Comparison of ENCODE assay signal across 1 cellular context in the genomic region with DNA sequence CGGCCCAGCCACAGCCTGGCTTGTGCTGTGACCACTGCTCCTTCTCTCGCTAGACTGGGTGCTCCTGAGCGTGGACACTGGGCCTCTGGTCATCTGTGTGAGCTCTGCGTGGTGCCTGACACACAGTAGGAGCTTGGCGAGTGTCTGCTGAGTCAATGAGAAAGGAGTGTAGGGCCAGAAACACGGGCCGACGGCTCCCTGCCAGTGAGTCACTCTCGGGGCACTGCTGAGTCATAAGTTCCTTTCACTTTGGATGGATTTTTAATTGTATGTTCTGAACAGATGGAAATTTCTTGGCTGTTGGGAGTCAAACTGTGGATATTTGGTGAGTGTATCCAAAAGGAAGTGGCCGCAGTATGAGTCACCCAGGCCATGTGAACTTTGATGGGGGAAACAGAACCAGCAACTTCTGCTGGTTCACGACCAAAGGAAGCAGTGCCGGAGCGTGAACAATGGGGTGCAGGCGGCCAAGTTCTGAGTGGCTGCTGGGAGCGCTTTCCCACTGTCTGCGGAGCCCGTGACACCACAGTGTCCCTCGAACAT.
TF ChIP-seq lines count a peak whose summit lies in the region.

No MANE protein-coding gene starts in this region.

TF ChIP-seq in HepG2, 621 proteins besides CTCF, POLR2A, EP300 and RAD21 (continued from another document and continues in another):
- TF ChIP-seq ZNF557 (CRISPR knock-in tag; IDR thresholded peaks at IDR 0.05) = no peak
- TF ChIP-seq ZBTB1 (CRISPR knock-in tag; IDR thresholded peaks at IDR 0.05; ENCODE audit: borderline replicate concordance) = no peak
- TF ChIP-seq NCOA2 (CRISPR knock-in tag; IDR thresholded peaks at IDR 0.05) = no peak
- no peak for TF ChIP-seq KDM5A (IDR thresholded peaks at IDR 0.05; ENCODE audit: borderline replicate concordance, low read length)
- TF ChIP-seq GPN1 (CRISPR knock-in tag; IDR thresholded peaks at IDR 0.05; ENCODE audit: borderline replicate concordance) = no peak
- TF ChIP-seq, protein P1, sequence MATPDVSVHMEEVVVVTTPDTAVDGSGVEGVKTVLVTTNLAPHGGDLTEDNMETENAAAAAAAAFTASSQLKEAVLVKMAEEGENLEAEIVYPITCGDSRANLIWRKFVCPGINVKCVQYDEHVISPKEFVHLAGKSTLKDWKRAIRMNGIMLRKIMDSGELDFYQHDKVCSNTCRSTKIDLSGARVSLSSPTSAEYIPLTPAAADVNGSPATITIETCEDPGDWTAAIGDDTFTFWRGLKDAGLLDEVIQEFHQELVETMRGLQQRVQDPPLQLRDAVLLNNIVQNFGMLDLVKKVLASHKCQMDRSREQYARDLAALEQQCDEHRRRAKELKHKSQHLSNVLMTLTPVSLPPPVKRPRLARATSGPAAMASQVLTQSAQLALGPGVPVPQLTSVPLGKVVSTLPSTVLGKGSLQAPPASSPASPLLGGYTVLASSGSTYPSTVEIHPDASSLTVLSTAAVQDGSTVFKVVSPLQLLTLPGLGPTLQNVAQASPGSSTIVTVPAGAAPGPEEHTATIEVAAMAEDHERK (CRISPR knock-in tag; IDR thresholded peaks at IDR 0.05; ENCODE audit: low read depth) = no peak
- TF ChIP-seq NCOR1 (IDR thresholded peaks at IDR 0.05; ENCODE audit: borderline replicate concordance, low read length) = no peak
- TF ChIP-seq ZBTB38 (CRISPR knock-in tag; IDR thresholded peaks at IDR 0.05) = peak; percentile 99
- TF ChIP-seq ZNF547 (CRISPR knock-in tag; IDR thresholded peaks at IDR 0.05) = no peak
- no peak for TF ChIP-seq HDAC1 (CRISPR knock-in tag; IDR thresholded peaks at IDR 0.05)
- peak; percentile 44; the same call in 1 of the 2 replicates for TF ChIP-seq ETV5 (CRISPR knock-in tag; IDR thresholded peaks at IDR 0.05; ENCODE audit: borderline replicate concordance)
- 0 out of 2 replicates have a peak, but pooled peaks have one; percentile 16 for TF ChIP-seq CREB1 (IDR thresholded peaks at IDR 0.05)
- TF ChIP-seq CREB1 (CRISPR knock-in tag; IDR thresholded peaks at IDR 0.05) = no peak
- TF ChIP-seq ZNF598 (CRISPR knock-in tag; IDR thresholded peaks at IDR 0.05; ENCODE audit: borderline replicate concordance) = no peak
- TF ChIP-seq ARNTL (CRISPR knock-in tag; IDR thresholded peaks at IDR 0.05) = no peak
- TF ChIP-seq, protein P2, sequence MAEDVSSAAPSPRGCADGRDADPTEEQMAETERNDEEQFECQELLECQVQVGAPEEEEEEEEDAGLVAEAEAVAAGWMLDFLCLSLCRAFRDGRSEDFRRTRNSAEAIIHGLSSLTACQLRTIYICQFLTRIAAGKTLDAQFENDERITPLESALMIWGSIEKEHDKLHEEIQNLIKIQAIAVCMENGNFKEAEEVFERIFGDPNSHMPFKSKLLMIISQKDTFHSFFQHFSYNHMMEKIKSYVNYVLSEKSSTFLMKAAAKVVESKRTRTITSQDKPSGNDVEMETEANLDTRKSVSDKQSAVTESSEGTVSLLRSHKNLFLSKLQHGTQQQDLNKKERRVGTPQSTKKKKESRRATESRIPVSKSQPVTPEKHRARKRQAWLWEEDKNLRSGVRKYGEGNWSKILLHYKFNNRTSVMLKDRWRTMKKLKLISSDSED (CRISPR knock-in tag; IDR thresholded peaks at IDR 0.05) = no peak
- no peak for TF ChIP-seq ZNF224 (CRISPR knock-in tag; IDR thresholded peaks at IDR 0.05)
- TF ChIP-seq RARA (CRISPR knock-in tag; IDR thresholded peaks at IDR 0.05) = no peak
- TF ChIP-seq, protein P3, sequence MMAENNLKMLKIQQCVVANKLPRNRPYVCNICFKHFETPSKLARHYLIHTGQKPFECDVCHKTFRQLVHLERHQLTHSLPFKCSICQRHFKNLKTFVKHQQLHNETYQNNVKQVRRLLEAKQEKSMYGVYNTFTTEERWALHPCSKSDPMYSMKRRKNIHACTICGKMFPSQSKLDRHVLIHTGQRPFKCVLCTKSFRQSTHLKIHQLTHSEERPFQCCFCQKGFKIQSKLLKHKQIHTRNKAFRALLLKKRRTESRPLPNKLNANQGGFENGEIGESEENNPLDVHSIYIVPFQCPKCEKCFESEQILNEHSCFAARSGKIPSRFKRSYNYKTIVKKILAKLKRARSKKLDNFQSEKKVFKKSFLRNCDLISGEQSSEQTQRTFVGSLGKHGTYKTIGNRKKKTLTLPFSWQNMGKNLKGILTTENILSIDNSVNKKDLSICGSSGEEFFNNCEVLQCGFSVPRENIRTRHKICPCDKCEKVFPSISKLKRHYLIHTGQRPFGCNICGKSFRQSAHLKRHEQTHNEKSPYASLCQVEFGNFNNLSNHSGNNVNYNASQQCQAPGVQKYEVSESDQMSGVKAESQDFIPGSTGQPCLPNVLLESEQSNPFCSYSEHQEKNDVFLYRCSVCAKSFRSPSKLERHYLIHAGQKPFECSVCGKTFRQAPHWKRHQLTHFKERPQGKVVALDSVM (CRISPR knock-in tag; IDR thresholded peaks at IDR 0.05) = no peak
- no peak for TF ChIP-seq SMAD3 (CRISPR knock-in tag; IDR thresholded peaks at IDR 0.05)
- TF ChIP-seq POLR2AphosphoS5 (IDR thresholded peaks at IDR 0.05; ENCODE audit: low read depth, low read length) = no peak
- no peak for TF ChIP-seq ZNF562 (CRISPR knock-in tag; IDR thresholded peaks at IDR 0.05; ENCODE audit: borderline replicate concordance)
- TF ChIP-seq TCF7L2 (IDR thresholded peaks at IDR 0.05; ENCODE audit: low read depth, low read length) = no peak
- TF ChIP-seq HMG20B (CRISPR knock-in tag; conservative IDR thresholded peaks at IDR 0.05) = no peak
- TF ChIP-seq MYC (CRISPR knock-in tag; IDR thresholded peaks at IDR 0.05; ENCODE audit: borderline replicate concordance) = no peak
- TF ChIP-seq TEAD2 (CRISPR knock-in tag; IDR thresholded peaks at IDR 0.05) = no peak
- 0 out of 2 replicates have a peak, but pooled peaks have one; percentile 21 for TF ChIP-seq ZNF501 (CRISPR knock-in tag; IDR thresholded peaks at IDR 0.05)
- no peak for TF ChIP-seq KLF6 (CRISPR knock-in tag; IDR thresholded peaks at IDR 0.05)
- TF ChIP-seq, protein P4, sequence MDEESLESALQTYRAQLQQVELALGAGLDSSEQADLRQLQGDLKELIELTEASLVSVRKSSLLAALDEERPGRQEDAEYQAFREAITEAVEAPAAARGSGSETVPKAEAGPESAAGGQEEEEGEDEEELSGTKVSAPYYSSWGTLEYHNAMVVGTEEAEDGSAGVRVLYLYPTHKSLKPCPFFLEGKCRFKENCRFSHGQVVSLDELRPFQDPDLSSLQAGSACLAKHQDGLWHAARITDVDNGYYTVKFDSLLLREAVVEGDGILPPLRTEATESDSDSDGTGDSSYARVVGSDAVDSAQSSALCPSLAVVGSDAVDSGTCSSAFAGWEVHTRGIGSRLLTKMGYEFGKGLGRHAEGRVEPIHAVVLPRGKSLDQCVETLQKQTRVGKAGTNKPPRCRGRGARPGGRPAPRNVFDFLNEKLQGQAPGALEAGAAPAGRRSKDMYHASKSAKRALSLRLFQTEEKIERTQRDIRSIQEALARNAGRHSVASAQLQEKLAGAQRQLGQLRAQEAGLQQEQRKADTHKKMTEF (CRISPR knock-in tag; IDR thresholded peaks at IDR 0.05) = peak; percentile 41; the same call in 1 of the 2 replicates
- TF ChIP-seq MAFG (CRISPR knock-in tag; IDR thresholded peaks at IDR 0.05) = peak; percentile 70
- TF ChIP-seq, protein P5, sequence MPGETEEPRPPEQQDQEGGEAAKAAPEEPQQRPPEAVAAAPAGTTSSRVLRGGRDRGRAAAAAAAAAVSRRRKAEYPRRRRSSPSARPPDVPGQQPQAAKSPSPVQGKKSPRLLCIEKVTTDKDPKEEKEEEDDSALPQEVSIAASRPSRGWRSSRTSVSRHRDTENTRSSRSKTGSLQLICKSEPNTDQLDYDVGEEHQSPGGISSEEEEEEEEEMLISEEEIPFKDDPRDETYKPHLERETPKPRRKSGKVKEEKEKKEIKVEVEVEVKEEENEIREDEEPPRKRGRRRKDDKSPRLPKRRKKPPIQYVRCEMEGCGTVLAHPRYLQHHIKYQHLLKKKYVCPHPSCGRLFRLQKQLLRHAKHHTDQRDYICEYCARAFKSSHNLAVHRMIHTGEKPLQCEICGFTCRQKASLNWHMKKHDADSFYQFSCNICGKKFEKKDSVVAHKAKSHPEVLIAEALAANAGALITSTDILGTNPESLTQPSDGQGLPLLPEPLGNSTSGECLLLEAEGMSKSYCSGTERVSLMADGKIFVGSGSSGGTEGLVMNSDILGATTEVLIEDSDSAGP (CRISPR knock-in tag; IDR thresholded peaks at IDR 0.05; ENCODE audit: borderline replicate concordance) = no peak
- no peak for TF ChIP-seq GABPA (IDR thresholded peaks at IDR 0.05; ENCODE audit: low read depth, low read length)
- TF ChIP-seq GABPA (CRISPR knock-in tag; IDR thresholded peaks at IDR 0.05; ENCODE audit: low read depth) = peak; percentile 40; the same call in 1 of the 2 replicates
- peak; percentile 37 to 66; a peak in 2 of 4 replicates for TF ChIP-seq MAFK (conservative IDR thresholded peaks at IDR 0.05 in 1 of 2, IDR thresholded peaks at IDR 0.05 in 1 of 2; ENCODE audit: low read length in 2 of 2)
- no peak for TF ChIP-seq YY1 (IDR thresholded peaks at IDR 0.05; ENCODE audit: insufficient read depth, insufficient replicate concordance, low read depth, low read length)
- TF ChIP-seq ZFYVE20 (CRISPR knock-in tag; IDR thresholded peaks at IDR 0.05; ENCODE audit: borderline replicate concordance, low read depth) = no peak
- TF ChIP-seq, protein P6, sequence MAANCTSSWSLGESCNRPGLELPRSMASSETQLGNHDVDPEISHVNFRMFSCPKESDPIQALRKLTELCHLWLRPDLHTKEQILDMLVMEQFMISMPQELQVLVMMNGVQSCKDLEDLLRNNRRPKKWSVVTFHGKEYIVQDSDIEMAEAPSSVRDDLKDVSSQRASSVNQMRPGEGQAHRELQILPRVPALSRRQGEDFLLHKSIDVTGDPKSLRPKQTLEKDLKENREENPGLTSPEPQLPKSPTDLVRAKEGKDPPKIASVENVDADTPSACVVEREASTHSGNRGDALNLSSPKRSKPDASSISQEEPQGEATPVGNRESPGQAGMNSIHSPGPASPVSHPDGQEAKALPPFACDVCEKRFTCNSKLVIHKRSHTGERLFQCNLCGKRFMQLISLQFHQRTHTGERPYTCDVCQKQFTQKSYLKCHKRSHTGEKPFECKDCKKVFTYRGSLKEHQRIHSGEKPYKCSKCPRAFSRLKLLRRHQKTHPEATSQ (CRISPR knock-in tag; IDR thresholded peaks at IDR 0.05; ENCODE audit: borderline replicate concordance) = no peak
- TF ChIP-seq, protein P7, sequence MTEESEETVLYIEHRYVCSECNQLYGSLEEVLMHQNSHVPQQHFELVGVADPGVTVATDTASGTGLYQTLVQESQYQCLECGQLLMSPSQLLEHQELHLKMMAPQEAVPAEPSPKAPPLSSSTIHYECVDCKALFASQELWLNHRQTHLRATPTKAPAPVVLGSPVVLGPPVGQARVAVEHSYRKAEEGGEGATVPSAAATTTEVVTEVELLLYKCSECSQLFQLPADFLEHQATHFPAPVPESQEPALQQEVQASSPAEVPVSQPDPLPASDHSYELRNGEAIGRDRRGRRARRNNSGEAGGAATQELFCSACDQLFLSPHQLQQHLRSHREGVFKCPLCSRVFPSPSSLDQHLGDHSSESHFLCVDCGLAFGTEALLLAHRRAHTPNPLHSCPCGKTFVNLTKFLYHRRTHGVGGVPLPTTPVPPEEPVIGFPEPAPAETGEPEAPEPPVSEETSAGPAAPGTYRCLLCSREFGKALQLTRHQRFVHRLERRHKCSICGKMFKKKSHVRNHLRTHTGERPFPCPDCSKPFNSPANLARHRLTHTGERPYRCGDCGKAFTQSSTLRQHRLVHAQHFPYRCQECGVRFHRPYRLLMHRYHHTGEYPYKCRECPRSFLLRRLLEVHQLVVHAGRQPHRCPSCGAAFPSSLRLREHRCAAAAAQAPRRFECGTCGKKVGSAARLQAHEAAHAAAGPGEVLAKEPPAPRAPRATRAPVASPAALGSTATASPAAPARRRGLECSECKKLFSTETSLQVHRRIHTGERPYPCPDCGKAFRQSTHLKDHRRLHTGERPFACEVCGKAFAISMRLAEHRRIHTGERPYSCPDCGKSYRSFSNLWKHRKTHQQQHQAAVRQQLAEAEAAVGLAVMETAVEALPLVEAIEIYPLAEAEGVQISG (CRISPR knock-in tag; IDR thresholded peaks at IDR 0.05) = no peak
- no peak for TF ChIP-seq ZNF749 (CRISPR knock-in tag; IDR thresholded peaks at IDR 0.05; ENCODE audit: borderline replicate concordance)
- no peak for TF ChIP-seq FOXK2 (IDR thresholded peaks at IDR 0.05)
- TF ChIP-seq, protein P8, sequence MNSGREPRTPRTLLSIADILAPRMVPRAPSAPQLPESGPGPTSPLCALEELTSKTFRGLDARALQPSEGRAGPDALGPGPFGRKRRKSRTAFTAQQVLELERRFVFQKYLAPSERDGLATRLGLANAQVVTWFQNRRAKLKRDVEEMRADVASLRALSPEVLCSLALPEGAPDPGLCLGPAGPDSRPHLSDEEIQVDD (CRISPR knock-in tag; IDR thresholded peaks at IDR 0.05; ENCODE audit: borderline replicate concordance) = no peak
- TF ChIP-seq MBD4 (IDR thresholded peaks at IDR 0.05; ENCODE audit: borderline replicate concordance, low read length) = no peak
- no peak for TF ChIP-seq KDM6A (CRISPR knock-in tag; IDR thresholded peaks at IDR 0.05; ENCODE audit: low read depth)
- no peak for TF ChIP-seq CBX5 (CRISPR knock-in tag; IDR thresholded peaks at IDR 0.05; ENCODE audit: borderline replicate concordance)
- no peak for TF ChIP-seq HMGA1 (CRISPR knock-in tag; conservative IDR thresholded peaks at IDR 0.05)
- no peak for TF ChIP-seq RNF2 (conservative IDR thresholded peaks at IDR 0.05; ENCODE audit: low read depth)
- no peak for TF ChIP-seq ZBTB20 (CRISPR knock-in tag; IDR thresholded peaks at IDR 0.05; ENCODE audit: borderline replicate concordance, low read depth)
- TF ChIP-seq TOPORS (CRISPR knock-in tag; IDR thresholded peaks at IDR 0.05) = no peak
- TF ChIP-seq HIVEP1 (CRISPR knock-in tag; IDR thresholded peaks at IDR 0.05) = peak; percentile 58; the same call in 1 of the 2 replicates
- TF ChIP-seq ZNF543 (CRISPR knock-in tag; IDR thresholded peaks at IDR 0.05) = no peak
- TF ChIP-seq ZNF619 (CRISPR knock-in tag; IDR thresholded peaks at IDR 0.05) = no peak
- TF ChIP-seq ZBTB42 (CRISPR knock-in tag; IDR thresholded peaks at IDR 0.05) = no peak
- TF ChIP-seq ZNF788 (CRISPR knock-in tag; IDR thresholded peaks at IDR 0.05; ENCODE audit: borderline replicate concordance) = no peak
- TF ChIP-seq, protein P9, sequence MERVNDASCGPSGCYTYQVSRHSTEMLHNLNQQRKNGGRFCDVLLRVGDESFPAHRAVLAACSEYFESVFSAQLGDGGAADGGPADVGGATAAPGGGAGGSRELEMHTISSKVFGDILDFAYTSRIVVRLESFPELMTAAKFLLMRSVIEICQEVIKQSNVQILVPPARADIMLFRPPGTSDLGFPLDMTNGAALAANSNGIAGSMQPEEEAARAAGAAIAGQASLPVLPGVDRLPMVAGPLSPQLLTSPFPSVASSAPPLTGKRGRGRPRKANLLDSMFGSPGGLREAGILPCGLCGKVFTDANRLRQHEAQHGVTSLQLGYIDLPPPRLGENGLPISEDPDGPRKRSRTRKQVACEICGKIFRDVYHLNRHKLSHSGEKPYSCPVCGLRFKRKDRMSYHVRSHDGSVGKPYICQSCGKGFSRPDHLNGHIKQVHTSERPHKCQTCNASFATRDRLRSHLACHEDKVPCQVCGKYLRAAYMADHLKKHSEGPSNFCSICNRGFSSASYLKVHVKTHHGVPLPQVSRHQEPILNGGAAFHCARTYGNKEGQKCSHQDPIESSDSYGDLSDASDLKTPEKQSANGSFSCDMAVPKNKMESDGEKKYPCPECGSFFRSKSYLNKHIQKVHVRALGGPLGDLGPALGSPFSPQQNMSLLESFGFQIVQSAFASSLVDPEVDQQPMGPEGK (CRISPR knock-in tag; IDR thresholded peaks at IDR 0.05) = no peak
- 0 out of 2 replicates have a peak, but pooled peaks have one; percentile 30 for TF ChIP-seq ZNF563 (CRISPR knock-in tag; IDR thresholded peaks at IDR 0.05)
